ENCODE assay signal across 8 cellular contexts in the genomic region with DNA sequence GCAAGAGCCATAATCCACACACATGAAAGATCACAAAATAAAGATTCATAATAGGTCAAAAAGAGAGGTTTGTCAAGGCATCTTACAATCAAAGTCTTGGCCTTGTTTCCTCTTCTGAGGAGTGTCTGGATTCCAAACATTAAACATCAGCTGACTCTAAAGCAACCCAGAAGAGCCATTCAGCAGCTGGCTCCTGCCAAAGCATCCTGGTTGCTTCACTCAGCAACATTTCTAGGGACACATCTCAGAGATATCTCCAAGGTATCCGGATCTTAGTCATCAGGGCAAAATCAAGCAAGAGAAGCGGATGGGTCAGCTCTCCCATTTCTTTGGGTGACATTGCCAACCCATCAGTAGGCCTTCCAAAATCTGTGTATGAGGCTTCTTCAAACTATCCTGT.
"Had no signal": no experiment of that assay in that cellular context is flagged by ENCODE, and none has a peak within 500 bp of the region (broad histone marks: within the 10 kb centered on the region; RNA-seq: fewer than 3 reads in every experiment).

No MANE protein-coding gene starts in this region.

- H3K4me3 ChIP-seq: GM23248, GM23338, HAP-1 had no signal

- H3K4me1 ChIP-seq: HAP-1 had no signal

- H3K4me2 ChIP-seq: GM23338 had no signal

- DNase-seq: GM23248, GOT3, H7, H9, HCEC 1CT, HFFc6 had no signal

- H3K36me3 ChIP-seq: HAP-1 had no signal

- H3K9me3 ChIP-seq: HAP-1 had no signal

- H3K27ac ChIP-seq: GM23248 had no signal

- H2AFZ ChIP-seq: GM23248, GM23338 had no signal

- H3K9ac ChIP-seq: GM23248 had no signal
